ENCODE assay signal across 2 cellular contexts in genomic region chr4:7144374-7145290, GRCh38.
TF ChIP-seq lines count a peak whose summit lies in the region.

No MANE protein-coding gene starts in this region.

TF ChIP-seq in K562, 482 proteins besides CTCF, POLR2A, EP300 and RAD21:
- TF ChIP-seq ZBTB43 (CRISPR knock-in tag; IDR thresholded peaks at IDR 0.05) (no peak), GATAD2B (IDR thresholded peaks at IDR 0.05; ENCODE audit: borderline replicate concordance) (no peak), TEAD2 (tag; IDR thresholded peaks at IDR 0.05) (no peak)

TF ChIP-seq in SK-N-SH treated with all-trans-retinoic acid at 6 μM for 48 hours, 23 proteins besides CTCF, POLR2A, EP300 and RAD21 (continued from another document):
- TF ChIP-seq POU6F1 (CRISPR knock-in tag; IDR thresholded peaks at IDR 0.05; ENCODE audit: borderline replicate concordance, low read depth), result no peak
- no peak for TF ChIP-seq OSR1 (CRISPR knock-in tag; IDR thresholded peaks at IDR 0.05)
- TF ChIP-seq BACH2 (CRISPR knock-in tag; IDR thresholded peaks at IDR 0.05; ENCODE audit: borderline replicate concordance), result no peak
- no peak for TF ChIP-seq ZC3H10 (CRISPR knock-in tag; IDR thresholded peaks at IDR 0.05)
- TF ChIP-seq CREB5 (CRISPR knock-in tag; IDR thresholded peaks at IDR 0.05; ENCODE audit: low read depth), result no peak
- no peak for TF ChIP-seq ARNTL (CRISPR knock-in tag; IDR thresholded peaks at IDR 0.05; ENCODE audit: borderline replicate concordance, low read depth)
- TF ChIP-seq ISL1 (CRISPR knock-in tag; IDR thresholded peaks at IDR 0.05), result no peak
- TF ChIP-seq SNAI2 (CRISPR knock-in tag; IDR thresholded peaks at IDR 0.05), result no peak
- no peak for TF ChIP-seq CSRNP3 (CRISPR knock-in tag; IDR thresholded peaks at IDR 0.05)
- no peak for TF ChIP-seq TSHZ2 (CRISPR knock-in tag; IDR thresholded peaks at IDR 0.05)
- no peak for TF ChIP-seq GLIS3 (CRISPR knock-in tag; IDR thresholded peaks at IDR 0.05)
- TF ChIP-seq CSDC2 (CRISPR knock-in tag; IDR thresholded peaks at IDR 0.05), result no peak
- TF ChIP-seq PPARA (CRISPR knock-in tag; IDR thresholded peaks at IDR 0.05; ENCODE audit: borderline replicate concordance), result no peak
- TF ChIP-seq TOX (CRISPR knock-in tag; IDR thresholded peaks at IDR 0.05; ENCODE audit: borderline replicate concordance), result no peak
- TF ChIP-seq ZFP30 (CRISPR knock-in tag; IDR thresholded peaks at IDR 0.05), result no peak
- TF ChIP-seq ZFP3 (CRISPR knock-in tag; IDR thresholded peaks at IDR 0.05), result no peak
- TF ChIP-seq PATZ1 (CRISPR knock-in tag; IDR thresholded peaks at IDR 0.05; ENCODE audit: borderline replicate concordance), result no peak
